Comparison of ENCODE assay signal across 26 cellular contexts in the genomic region with DNA sequence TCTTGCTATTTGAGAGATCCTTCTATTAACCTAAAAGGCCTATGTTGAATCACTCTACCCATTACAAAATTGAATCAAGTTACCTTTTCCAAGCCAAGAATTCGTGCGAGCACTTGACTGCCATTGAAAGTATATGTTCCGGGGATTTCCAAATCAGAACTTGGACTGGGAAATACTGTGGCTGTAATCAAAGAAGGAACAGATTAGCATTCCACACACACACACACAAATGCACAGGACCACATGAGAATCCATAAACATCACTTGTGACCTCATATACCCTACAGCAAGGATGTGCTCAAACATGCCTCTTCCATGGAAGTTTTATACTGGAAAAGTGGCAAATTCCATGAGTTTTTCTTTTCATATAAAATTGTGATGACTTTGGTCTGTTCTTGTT.
A peak's percentile ranks its signal among the peaks of the same experiment; 100 is the strongest.
DNase-seq lines count a peak whose midpoint lies in the region; ATAC-seq, FAIRE-seq and TF ChIP-seq lines count a peak whose summit lies in the region.
"Had no signal": no experiment of that assay in that cellular context is flagged by ENCODE, and none has a peak within 500 bp of the region (broad histone marks: within the 10 kb centered on the region; RNA-seq: fewer than 3 reads in every experiment).

No MANE protein-coding gene starts in this region.

- H3K9me1 ChIP-seq in keratinocyte (ENCODE audit: control insufficient read depth, extremely low read depth, insufficient read depth, low read length) = no peaks in the 10 kb centered on the region

- no peak for ATAC-seq in GM21526 (IDR thresholded peaks at IDR 0.05; ENCODE audit: low FRiP score, unreplicated experiment)
- ATAC-seq: GM12878 had no signal

- FAIRE-seq in keratinocyte (lab: Jason Lieb, UNC) = peak; percentile 92
- FAIRE-seq: A204.1, D721Med, GM12878, GM18507, H54 had no signal

- peaks cover 5% of the 10 kb centered on the region for H3K4me1 Mint-ChIP-seq in MCF 10A (ENCODE audit: insufficient read depth, unreplicated experiment)
- H3K4me1 Mint-ChIP-seq: CD14-positive monocyte; CD8-positive, alpha-beta memory T cell had no signal

- no peaks in the 10 kb centered on the region for H3K9me3 Mint-ChIP-seq in MCF 10A (ENCODE audit: unreplicated experiment)
- H3K9me3 Mint-ChIP-seq: CD4-positive, alpha-beta T cell; HFFc6 had no signal

- no peak overlapping the region for H2AFZ ChIP-seq in keratinocyte (ENCODE audit: control insufficient read depth, low read length)

- H3K79me2 ChIP-seq in keratinocyte (ENCODE audit: control insufficient read depth, insufficient read depth, low read length) = no peaks in the 10 kb centered on the region

- H3K27ac Mint-ChIP-seq in MCF 10A (ENCODE audit: low read depth, unreplicated experiment) = no peak overlapping the region
- H3K27ac Mint-ChIP-seq: CD14-positive monocyte; CD4-positive, alpha-beta T cell; CD8-positive, alpha-beta memory T cell; HFFc6 had no signal

- H3K9ac ChIP-seq in keratinocyte (ENCODE audit: control insufficient read depth, extremely low read depth, insufficient read depth, low read length) = no peak overlapping the region
- H3K9ac ChIP-seq: BLaER1 treated with 17β-estradiol and CSF1 and Interleukin-3, amounts not matched to agents 10 nM and 100 nM had no signal

- H3K36me3 Mint-ChIP-seq in MCF 10A (ENCODE audit: insufficient read depth, unreplicated experiment) = peaks cover 40% of the 10 kb centered on the region
- H3K36me3 Mint-ChIP-seq: CD14-positive monocyte; CD8-positive, alpha-beta memory T cell had no signal

- peak overlapping the region; percentile 1 for H3K4me2 ChIP-seq in keratinocyte (ENCODE audit: control insufficient read depth, extremely low read depth, insufficient read depth, low read depth, low read length)
- H3K4me2 ChIP-seq: BLaER1 treated with 17β-estradiol and CSF1 and Interleukin-3, amounts not matched to agents 10 nM and 100 nM had no signal

- POLR2A ChIA-PET in MCF 10A (lab: Yijun Ruan, JAX) = interaction anchor here (0.6 to 1.6 kb wide), 4 partner anchors 10 to 53 kb away, joined by 3 to 7 read pairs (median 5); no protein-coding TSS in a partner anchor

- H3K9me3 ChIP-seq in breast epithelium (peaks cover 0 to under 1% of the 10 kb centered on the region in 2 donors), keratinocyte (ENCODE audit: control insufficient read depth, low read depth, low read length) (no peaks in the 10 kb centered on the region)
- H3K9me3 ChIP-seq: BE2C, HAP-1 had no signal

- no peaks in the 10 kb centered on the region for H4K20me1 ChIP-seq in keratinocyte (ENCODE audit: control insufficient read depth, extremely low read depth, insufficient read depth, low read length)
- H4K20me1 ChIP-seq: BLaER1 treated with 17β-estradiol and CSF1 and Interleukin-3, amounts not matched to agents 10 nM and 100 nM had no signal

- H3K4me1 ChIP-seq in breast epithelium (no peaks in the 10 kb centered on the region), keratinocyte (ENCODE audit: control insufficient read depth, extremely low read depth, insufficient read depth, low read length) (peaks cover 20% of the 10 kb centered on the region)
- H3K4me1 ChIP-seq: BLaER1 treated with 17β-estradiol and CSF1 and Interleukin-3, amounts not matched to agents 10 nM and 100 nM had no signal

- H3K27ac ChIP-seq in breast epithelium (no peak overlapping the region), keratinocyte (ENCODE audit: control insufficient read depth, insufficient read depth, low read length) (peak overlapping the region; percentile 63)
- H3K27ac ChIP-seq: 22Rv1; BLaER1 treated with 17β-estradiol and CSF1 and Interleukin-3, amounts not matched to agents 10 nM and 100 nM had no signal

- no peaks in the 10 kb centered on the region for H3K36me3 ChIP-seq in breast epithelium
- no peaks in the 10 kb centered on the region for H3K36me3 ChIP-seq in keratinocyte (ENCODE audit: control insufficient read depth in 2 of 2, extremely low read depth in 1 of 2, insufficient read depth in 2 of 2, low read length in 2 of 2)
- H3K36me3 ChIP-seq: BE2C; BLaER1 treated with 17β-estradiol and CSF1 and Interleukin-3, amounts not matched to agents 10 nM and 100 nM; HAP-1 had no signal

- no peaks in the 10 kb centered on the region for H3K27me3 ChIP-seq in breast epithelium
- no peaks in the 10 kb centered on the region for H3K27me3 ChIP-seq in keratinocyte (ENCODE audit: control insufficient read depth, extremely low read depth, insufficient read depth, low read length)
- H3K27me3 ChIP-seq: BE2C; BLaER1 treated with 17β-estradiol and CSF1 and Interleukin-3, amounts not matched to agents 10 nM and 100 nM had no signal

- dilution Hi-C loops in keratinocyte (cut with MboI; ENCODE audit: extremely low pct_ligation_motif_present, low sequenced_read_pairs) = no loop called here

- TF ChIP-seq CTCF in MCF 10A (IDR thresholded peaks at IDR 0.05; ENCODE audit: unreplicated experiment) = no peak
- TF ChIP-seq CTCF in breast epithelium (IDR thresholded peaks at IDR 0.05) = no peak
- TF ChIP-seq CTCF in keratinocyte (optimal IDR thresholded peaks at IDR 0.05 in 1 of 3, IDR thresholded peaks at IDR 0.05 in 1 of 3, conservative IDR thresholded peaks at IDR 0.05 in 1 of 3; ENCODE audit: extremely low read depth in 1 of 3, insufficient read depth in 2 of 3, low read length in 3 of 3) = no peak

- DNase-seq in MCF 10A (ENCODE audit: unreplicated experiment) (peak; percentile 9), breast epithelium (ENCODE audit: low spot score in 2 of 2) (no peak), fibroblast of peridontal ligament (ENCODE audit: extremely low read depth) (peak; percentile 8), keratinocyte (ENCODE audit: low read depth, low spot score) (peak; percentile 56)
- DNase-seq in activated CD4-positive, alpha-beta T cell treated with anti-CD3 and anti-CD28 coated beads for 4 hours = no peak
- DNase-seq: ACHN; AML-193; BE2C; CD4-positive, alpha-beta T cell; CD8-positive, alpha-beta memory T cell; DMS 273 treated with DMSO at 0.1 percent for 48 hours; DMS79; EL; GDM1; GOT3; HFFc6 had no signal

- no TSS peak for BruUV-seq in MCF 10A (replicated peaks; lab: Mats Ljungman, UMichigan)

- H3K27me3 Mint-ChIP-seq in MCF 10A (ENCODE audit: insufficient read depth, unreplicated experiment) = no peaks in the 10 kb centered on the region
- H3K27me3 Mint-ChIP-seq: CD4-positive, alpha-beta T cell; CD8-positive, alpha-beta memory T cell had no signal

- CTCF ChIA-PET in MCF 10A (lab: Yijun Ruan, JAX) = interaction anchor here (1.5 to 1.7 kb wide), 2 partner anchors 217 to 219 kb away, joined by 7 read pairs; no protein-coding TSS in a partner anchor

- H3K4me3 ChIP-seq in breast epithelium = no peak overlapping the region
- H3K4me3 ChIP-seq in keratinocyte (ENCODE audit: control insufficient read depth in 2 of 3, extremely low read depth in 1 of 3, insufficient read depth in 2 of 3, low read depth in 1 of 3, low read length in 3 of 3) = no peak overlapping the region
- H3K4me3 ChIP-seq: BLaER1 treated with 17β-estradiol and CSF1 and Interleukin-3, amounts not matched to agents 10 nM and 100 nM; GM12878; HAP-1 had no signal

- TF ChIP-seq POLR2A in breast epithelium (IDR thresholded peaks at IDR 0.05) = no peak

- intact Hi-C loops in MCF 10A (cut with micrococcal nuclease) (no loop called here), breast epithelium (cut with DNase I; ENCODE audit: low total_unique reads) (no loop called here)

- H3K4me3 Mint-ChIP-seq in MCF 10A (ENCODE audit: unreplicated experiment) = no peak overlapping the region
- H3K4me3 Mint-ChIP-seq: CD14-positive monocyte; CD4-positive, alpha-beta T cell; CD8-positive, alpha-beta memory T cell; HFFc6 had no signal

Comparison
In these comparisons a context has a peak if more than half of its experiments do, and no peak if none do; other contexts are left out.
1. DNase-seq: peak in MCF 10A (single experiment), fibroblast of peridontal ligament (single experiment) and keratinocyte (single experiment); none in breast epithelium (0 of 2) and activated CD4-positive, alpha-beta T cell treated with anti-CD3 and anti-CD28 coated beads for 4 hours (0 of 2).